ENCODE assay signal across 22 cellular contexts in genomic region chr3:72476139-72476483, GRCh38. TPM values are rescaled to one million over a fixed set of nuclear protein-coding genes. Genes with fewer than 3 reads are reported as not detected.
DNase-seq lines count a peak whose midpoint lies in the region; ATAC-seq and TF ChIP-seq lines count a peak whose summit lies in the region.
"Had no signal": no experiment of that assay in that cellular context is flagged by ENCODE, and none has a peak within 500 bp of the region (broad histone marks: within the 10 kb centered on the region; RNA-seq: fewer than 3 reads in every experiment).

No MANE protein-coding gene starts in this region.

- H3K4me1 ChIP-seq in OCI-LY3 (ENCODE audit: low read length) = peaks cover 70% of the 10 kb centered on the region
- H3K4me1 ChIP-seq: BLaER1 had no signal

- no peak overlapping the region for H3K9ac ChIP-seq in OCI-LY3 (ENCODE audit: low read length)
- H3K9ac ChIP-seq: BLaER1 had no signal

- no peak for DNase-seq in HL-60 (ENCODE audit: low read depth in 1 of 2, low spot score in 1 of 2)
- DNase-seq in left lobe of liver (ENCODE audit: low spot score) = no peak
- DNase-seq: 8988T; ACHN; BE2C; C1 segment of cervical spinal cord; CD4-positive, alpha-beta memory T cell; CD4-positive, CD25-positive, alpha-beta regulatory T cell; CD8-positive, alpha-beta memory T cell; COR-L47; DMS 273 treated with DMSO at 0.1 percent for 48 hours; DMS153; DMS53; DMS79; DND-41; EL; GDM1 had no signal

- no peaks in the 10 kb centered on the region for H3K36me3 ChIP-seq in OCI-LY3 (replicated peaks; ENCODE audit: low read depth, low read length)
- H3K36me3 ChIP-seq: BE2C, BLaER1 had no signal

- H3K4me3 ChIP-seq in HL-60 (replicated peaks; ENCODE audit: insufficient read depth, low read length) (no peak overlapping the region), OCI-LY3 (ENCODE audit: low read length) (no peak overlapping the region)
- H3K4me3 ChIP-seq: BLaER1, GM12878 had no signal

- no peaks in the 10 kb centered on the region for H3K9me3 ChIP-seq in OCI-LY3 (ENCODE audit: insufficient read depth, low read length)
- H3K9me3 ChIP-seq: BE2C had no signal

- H3K27ac ChIP-seq in HL-60 (replicated peaks) (peak overlapping the region; percentile 80), OCI-LY3 (ENCODE audit: low read length) (no peak overlapping the region; the same call in 1 of the 2 replicates)
- H3K27ac ChIP-seq: BLaER1 had no signal

- no peaks in the 10 kb centered on the region for H4K20me1 ChIP-seq in OCI-LY3 (ENCODE audit: insufficient read depth, low read length)
- H4K20me1 ChIP-seq: BLaER1 had no signal

- H3K4me2 ChIP-seq in OCI-LY3 (ENCODE audit: low read length) = peak overlapping the region; percentile 55
- H3K4me2 ChIP-seq: BLaER1 had no signal

- ATAC-seq in left lobe of liver = peak; percentile 56
- no peak for ATAC-seq in GM21529 (IDR thresholded peaks at IDR 0.05; ENCODE audit: unreplicated experiment)
- no peak for ATAC-seq in GM21825 (IDR thresholded peaks at IDR 0.05; ENCODE audit: unreplicated experiment)
- ATAC-seq: GM12878 had no signal

- no peak for TF ChIP-seq CTCF in HL-60 (IDR thresholded peaks at IDR 0.05; ENCODE audit: insufficient read depth, low read length)
- no peak for TF ChIP-seq CTCF in OCI-LY3 (IDR thresholded peaks at IDR 0.05; ENCODE audit: low read depth, low read length)

- H2AFZ ChIP-seq in OCI-LY3 (ENCODE audit: low read depth, low read length) = no peak overlapping the region

- H3K79me2 ChIP-seq in OCI-LY3 (ENCODE audit: low read length) = no peaks in the 10 kb centered on the region

- H3K27me3 ChIP-seq in HL-60 (ENCODE audit: insufficient read depth, poor library complexity, severe bottlenecking) = no peaks in the 10 kb centered on the region
- no peaks in the 10 kb centered on the region for H3K27me3 ChIP-seq in OCI-LY3 (ENCODE audit: low read depth, low read length)
- H3K27me3 ChIP-seq: BE2C, BLaER1 had no signal

RNA-seq across cellular contexts. Expression of gene RYBP, which starts 29.7 kb away (rescaled TPM):
- 4.8 TPM for total RNA-seq in left lobe of liver
